ENCODE assay signal across 1 cellular context in the genomic region with DNA sequence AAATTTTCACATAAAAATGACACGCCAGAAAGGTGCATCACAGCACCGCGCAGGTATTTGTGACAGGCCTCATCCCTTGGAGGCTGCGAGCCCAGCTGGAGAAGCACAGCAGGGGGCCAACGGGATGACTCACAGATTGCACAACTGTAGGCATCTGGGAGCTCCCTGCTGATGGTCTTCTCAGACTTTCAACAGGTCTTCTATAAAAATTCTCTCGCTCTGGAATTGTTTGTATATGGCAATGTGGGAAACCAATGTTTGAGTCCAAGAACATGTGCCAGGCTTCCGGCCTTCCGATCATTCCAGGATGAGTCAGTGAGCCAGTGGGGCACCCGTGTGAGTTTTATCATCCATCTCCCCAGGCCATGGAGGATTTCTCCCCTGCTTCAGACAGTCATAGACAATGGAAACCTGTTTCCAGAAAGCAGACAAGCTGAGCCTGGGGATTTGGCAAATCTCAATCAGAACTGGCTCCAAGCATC.
TF ChIP-seq lines count a peak whose summit lies in the region.

No MANE protein-coding gene starts in this region.

TF ChIP-seq in HepG2, 621 proteins besides CTCF, POLR2A, EP300 and RAD21 (continued from another document and continues in another):
- TF ChIP-seq, protein P1, sequence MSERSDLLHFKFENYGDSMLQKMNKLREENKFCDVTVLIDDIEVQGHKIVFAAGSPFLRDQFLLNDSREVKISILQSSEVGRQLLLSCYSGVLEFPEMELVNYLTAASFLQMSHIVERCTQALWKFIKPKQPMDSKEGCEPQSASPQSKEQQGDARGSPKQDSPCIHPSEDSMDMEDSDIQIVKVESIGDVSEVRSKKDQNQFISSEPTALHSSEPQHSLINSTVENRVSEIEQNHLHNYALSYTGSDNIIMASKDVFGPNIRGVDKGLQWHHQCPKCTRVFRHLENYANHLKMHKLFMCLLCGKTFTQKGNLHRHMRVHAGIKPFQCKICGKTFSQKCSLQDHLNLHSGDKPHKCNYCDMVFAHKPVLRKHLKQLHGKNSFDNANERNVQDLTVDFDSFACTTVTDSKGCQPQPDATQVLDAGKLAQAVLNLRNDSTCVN (CRISPR knock-in tag; IDR thresholded peaks at IDR 0.05; ENCODE audit: borderline replicate concordance): no peak
- TF ChIP-seq FOXM1 (CRISPR knock-in tag; IDR thresholded peaks at IDR 0.05): no peak
- no peak for TF ChIP-seq POGZ (CRISPR knock-in tag; IDR thresholded peaks at IDR 0.05)
- no peak for TF ChIP-seq MYNN (CRISPR knock-in tag; IDR thresholded peaks at IDR 0.05; ENCODE audit: low read depth)
- TF ChIP-seq IRF1 (CRISPR knock-in tag; IDR thresholded peaks at IDR 0.05; ENCODE audit: low read depth): no peak
- TF ChIP-seq, protein P2, sequence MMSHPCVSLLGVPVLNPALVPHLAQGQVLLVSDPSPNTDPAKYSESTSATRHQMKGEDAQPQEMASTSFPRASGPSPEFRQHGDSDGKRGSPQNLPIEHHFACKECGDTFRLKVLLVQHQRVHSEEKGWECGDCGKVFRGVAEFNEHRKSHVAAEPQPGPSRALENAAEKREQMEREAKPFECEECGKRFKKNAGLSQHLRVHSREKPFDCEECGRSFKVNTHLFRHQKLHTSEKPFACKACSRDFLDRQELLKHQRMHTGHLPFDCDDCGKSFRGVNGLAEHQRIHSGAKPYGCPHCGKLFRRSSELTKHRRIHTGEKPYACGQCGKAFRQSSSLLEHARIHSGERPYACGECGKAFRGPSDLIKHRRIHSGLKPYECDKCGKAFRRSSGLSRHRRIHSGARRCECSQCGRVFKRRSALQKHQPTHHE (CRISPR knock-in tag; IDR thresholded peaks at IDR 0.05; ENCODE audit: borderline replicate concordance): no peak
- no peak for TF ChIP-seq ZNF674 (CRISPR knock-in tag; IDR thresholded peaks at IDR 0.05; ENCODE audit: low read depth)
- no peak for TF ChIP-seq GFI1 (CRISPR knock-in tag; IDR thresholded peaks at IDR 0.05; ENCODE audit: borderline replicate concordance)
- TF ChIP-seq ZNF724P (CRISPR knock-in tag; IDR thresholded peaks at IDR 0.05; ENCODE audit: borderline replicate concordance): no peak
- TF ChIP-seq ZBTB1 (CRISPR knock-in tag; IDR thresholded peaks at IDR 0.05; ENCODE audit: borderline replicate concordance): no peak
- TF ChIP-seq ZNF567 (CRISPR knock-in tag; IDR thresholded peaks at IDR 0.05; ENCODE audit: borderline replicate concordance): no peak
- TF ChIP-seq ZNF552 (CRISPR knock-in tag; IDR thresholded peaks at IDR 0.05; ENCODE audit: borderline replicate concordance): no peak
- TF ChIP-seq ZBTB39 (CRISPR knock-in tag; IDR thresholded peaks at IDR 0.05): no peak
- TF ChIP-seq SSRP1 (CRISPR knock-in tag; IDR thresholded peaks at IDR 0.05): no peak
- TF ChIP-seq SKI (IDR thresholded peaks at IDR 0.05; ENCODE audit: partially characterized antibody): no peak
- TF ChIP-seq GABPB1 (CRISPR knock-in tag; IDR thresholded peaks at IDR 0.05): 0 out of 2 replicates have a peak, but pooled peaks have one; percentile 13
- TF ChIP-seq GTF3A (CRISPR knock-in tag; conservative IDR thresholded peaks at IDR 0.05): no peak
- TF ChIP-seq ZNF160 (CRISPR knock-in tag; IDR thresholded peaks at IDR 0.05): no peak
- no peak for TF ChIP-seq POGK (CRISPR knock-in tag; conservative IDR thresholded peaks at IDR 0.05)
- TF ChIP-seq, protein P3, sequence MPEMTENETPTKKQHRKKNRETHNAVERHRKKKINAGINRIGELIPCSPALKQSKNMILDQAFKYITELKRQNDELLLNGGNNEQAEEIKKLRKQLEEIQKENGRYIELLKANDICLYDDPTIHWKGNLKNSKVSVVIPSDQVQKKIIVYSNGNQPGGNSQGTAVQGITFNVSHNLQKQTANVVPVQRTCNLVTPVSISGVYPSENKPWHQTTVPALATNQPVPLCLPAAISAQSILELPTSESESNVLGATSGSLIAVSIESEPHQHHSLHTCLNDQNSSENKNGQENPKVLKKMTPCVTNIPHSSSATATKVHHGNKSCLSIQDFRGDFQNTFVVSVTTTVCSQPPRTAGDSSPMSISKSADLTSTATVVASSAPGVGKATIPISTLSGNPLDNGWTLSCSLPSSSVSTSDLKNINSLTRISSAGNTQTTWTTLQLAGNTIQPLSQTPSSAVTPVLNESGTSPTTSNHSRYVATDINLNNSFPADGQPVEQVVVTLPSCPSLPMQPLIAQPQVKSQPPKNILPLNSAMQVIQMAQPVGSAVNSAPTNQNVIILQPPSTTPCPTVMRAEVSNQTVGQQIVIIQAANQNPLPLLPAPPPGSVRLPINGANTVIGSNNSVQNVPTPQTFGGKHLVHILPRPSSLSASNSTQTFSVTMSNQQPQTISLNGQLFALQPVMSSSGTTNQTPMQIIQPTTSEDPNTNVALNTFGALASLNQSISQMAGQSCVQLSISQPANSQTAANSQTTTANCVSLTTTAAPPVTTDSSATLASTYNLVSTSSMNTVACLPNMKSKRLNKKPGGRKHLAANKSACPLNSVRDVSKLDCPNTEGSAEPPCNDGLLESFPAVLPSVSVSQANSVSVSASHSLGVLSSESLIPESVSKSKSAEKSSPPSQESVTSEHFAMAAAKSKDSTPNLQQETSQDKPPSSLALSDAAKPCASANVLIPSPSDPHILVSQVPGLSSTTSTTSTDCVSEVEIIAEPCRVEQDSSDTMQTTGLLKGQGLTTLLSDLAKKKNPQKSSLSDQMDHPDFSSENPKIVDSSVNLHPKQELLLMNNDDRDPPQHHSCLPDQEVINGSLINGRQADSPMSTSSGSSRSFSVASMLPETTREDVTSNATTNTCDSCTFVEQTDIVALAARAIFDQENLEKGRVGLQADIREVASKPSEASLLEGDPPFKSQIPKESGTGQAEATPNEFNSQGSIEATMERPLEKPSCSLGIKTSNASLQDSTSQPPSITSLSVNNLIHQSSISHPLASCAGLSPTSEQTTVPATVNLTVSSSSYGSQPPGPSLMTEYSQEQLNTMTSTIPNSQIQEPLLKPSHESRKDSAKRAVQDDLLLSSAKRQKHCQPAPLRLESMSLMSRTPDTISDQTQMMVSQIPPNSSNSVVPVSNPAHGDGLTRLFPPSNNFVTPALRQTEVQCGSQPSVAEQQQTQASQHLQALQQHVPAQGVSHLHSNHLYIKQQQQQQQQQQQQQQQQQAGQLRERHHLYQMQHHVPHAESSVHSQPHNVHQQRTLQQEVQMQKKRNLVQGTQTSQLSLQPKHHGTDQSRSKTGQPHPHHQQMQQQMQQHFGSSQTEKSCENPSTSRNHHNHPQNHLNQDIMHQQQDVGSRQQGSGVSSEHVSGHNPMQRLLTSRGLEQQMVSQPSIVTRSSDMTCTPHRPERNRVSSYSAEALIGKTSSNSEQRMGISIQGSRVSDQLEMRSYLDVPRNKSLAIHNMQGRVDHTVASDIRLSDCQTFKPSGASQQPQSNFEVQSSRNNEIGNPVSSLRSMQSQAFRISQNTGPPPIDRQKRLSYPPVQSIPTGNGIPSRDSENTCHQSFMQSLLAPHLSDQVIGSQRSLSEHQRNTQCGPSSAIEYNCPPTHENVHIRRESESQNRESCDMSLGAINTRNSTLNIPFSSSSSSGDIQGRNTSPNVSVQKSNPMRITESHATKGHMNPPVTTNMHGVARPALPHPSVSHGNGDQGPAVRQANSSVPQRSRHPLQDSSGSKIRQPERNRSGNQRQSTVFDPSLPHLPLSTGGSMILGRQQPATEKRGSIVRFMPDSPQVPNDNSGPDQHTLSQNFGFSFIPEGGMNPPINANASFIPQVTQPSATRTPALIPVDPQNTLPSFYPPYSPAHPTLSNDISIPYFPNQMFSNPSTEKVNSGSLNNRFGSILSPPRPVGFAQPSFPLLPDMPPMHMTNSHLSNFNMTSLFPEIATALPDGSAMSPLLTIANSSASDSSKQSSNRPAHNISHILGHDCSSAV (CRISPR knock-in tag; IDR thresholded peaks at IDR 0.05; ENCODE audit: borderline replicate concordance): no peak
- no peak for TF ChIP-seq ISX (CRISPR knock-in tag; conservative IDR thresholded peaks at IDR 0.05)
- no peak for TF ChIP-seq KLF16 (CRISPR knock-in tag; IDR thresholded peaks at IDR 0.05)
- TF ChIP-seq SALL2 (CRISPR knock-in tag; IDR thresholded peaks at IDR 0.05): no peak
- peak; percentile 91 for TF ChIP-seq CEBPG (CRISPR knock-in tag; IDR thresholded peaks at IDR 0.05)
- TF ChIP-seq TEAD2 (CRISPR knock-in tag; IDR thresholded peaks at IDR 0.05): no peak
- TF ChIP-seq ZNF549 (CRISPR knock-in tag; IDR thresholded peaks at IDR 0.05): no peak
- no peak for TF ChIP-seq POLR2AphosphoS2 (IDR thresholded peaks at IDR 0.05; ENCODE audit: low read depth, low read length)
- TF ChIP-seq ZNF432 (CRISPR knock-in tag; IDR thresholded peaks at IDR 0.05; ENCODE audit: borderline replicate concordance): no peak
- peak; percentile 66; the same call in 1 of the 2 replicates for TF ChIP-seq JUN (CRISPR knock-in tag; IDR thresholded peaks at IDR 0.05)
- TF ChIP-seq SALL1 (CRISPR knock-in tag; IDR thresholded peaks at IDR 0.05): peak; percentile 36
- no peak for TF ChIP-seq ZNF562 (CRISPR knock-in tag; IDR thresholded peaks at IDR 0.05; ENCODE audit: borderline replicate concordance)
- TF ChIP-seq ZNF30 (CRISPR knock-in tag; IDR thresholded peaks at IDR 0.05): no peak
- TF ChIP-seq CSRNP2 (CRISPR knock-in tag; conservative IDR thresholded peaks at IDR 0.05; ENCODE audit: low read depth): no peak
- no peak for TF ChIP-seq HINFP (CRISPR knock-in tag; IDR thresholded peaks at IDR 0.05; ENCODE audit: low read depth)
- no peak for TF ChIP-seq CHCHD3 (CRISPR knock-in tag; IDR thresholded peaks at IDR 0.05)
- no peak for TF ChIP-seq ZFP91 (CRISPR knock-in tag; IDR thresholded peaks at IDR 0.05; ENCODE audit: borderline replicate concordance)
- TF ChIP-seq ZNF205 (CRISPR knock-in tag; IDR thresholded peaks at IDR 0.05): no peak
